In genomic region chr1:169019419-169020058, GRCh38 we compare ENCODE assay signal across 21 cellular contexts.
"Had no signal": no experiment of that assay in that cellular context is flagged by ENCODE, and none has a peak within 500 bp of the region (broad histone marks: within the 10 kb centered on the region; RNA-seq: fewer than 3 reads in every experiment).

No MANE protein-coding gene starts in this region.

- H3K27me3 ChIP-seq: gastroesophageal sphincter, neural progenitor cell, sigmoid colon, testis had no signal

- DNase-seq: activated B cell treated with CpG ODN at 0.5 μM for 24 hours; activated CD4-positive, alpha-beta memory T cell treated with anti-CD3 and anti-CD28 coated beads for 36 hours; activated CD4-positive, alpha-beta T cell treated with anti-CD3 and anti-CD28 coated beads for 4 hours; activated gamma-delta T cell; activated naive CD4-positive, alpha-beta T cell treated with anti-CD3 and anti-CD28 coated beads, Interleukin-2, amount 50 U/mL, for 16 hours; activated naive CD8-positive, alpha-beta T cell treated with anti-CD3 and anti-CD28 coated beads, Interleukin-2, amount 50 U/mL, for 24 hours; cerebellar nuclear complex; cortex of kidney; head of caudate nucleus; left cardiac atrium; retina; sigmoid colon; stimulated activated CD4-positive, alpha-beta T cell treated with anti-CD3 and anti-CD28 coated beads, Interleukin-2, amount 100 ng/mL, for 48 hours; stimulated activated CD8-positive, alpha-beta memory T cell treated with anti-CD3 and anti-CD28 coated beads, Interleukin-4, amount 100 ng/mL, for 48 hours; T-helper 1 cell; T-helper 9 cell; testis had no signal

- H3K36me3 ChIP-seq: gastroesophageal sphincter, neural progenitor cell, sigmoid colon had no signal

- H3K9me3 ChIP-seq: gastroesophageal sphincter, sigmoid colon, testis had no signal

- H3K4me1 ChIP-seq: gastroesophageal sphincter, neural progenitor cell, sigmoid colon, testis had no signal

- ATAC-seq: activated naive CD8-positive, alpha-beta T cell treated with anti-CD3 and anti-CD28 coated beads, Interleukin-2, amount 50 U/mL, for 24 hours; gastroesophageal sphincter; left cardiac atrium; naive thymus-derived CD4-positive, alpha-beta T cell had no signal

- H3K4me3 ChIP-seq: gastroesophageal sphincter, neural progenitor cell, sigmoid colon, testis had no signal

- H3K27ac ChIP-seq: epithelial cell of prostate, gastroesophageal sphincter, neural progenitor cell, sigmoid colon, testis had no signal
